21 cellular contexts compared by ENCODE assay signal in the genomic region with DNA sequence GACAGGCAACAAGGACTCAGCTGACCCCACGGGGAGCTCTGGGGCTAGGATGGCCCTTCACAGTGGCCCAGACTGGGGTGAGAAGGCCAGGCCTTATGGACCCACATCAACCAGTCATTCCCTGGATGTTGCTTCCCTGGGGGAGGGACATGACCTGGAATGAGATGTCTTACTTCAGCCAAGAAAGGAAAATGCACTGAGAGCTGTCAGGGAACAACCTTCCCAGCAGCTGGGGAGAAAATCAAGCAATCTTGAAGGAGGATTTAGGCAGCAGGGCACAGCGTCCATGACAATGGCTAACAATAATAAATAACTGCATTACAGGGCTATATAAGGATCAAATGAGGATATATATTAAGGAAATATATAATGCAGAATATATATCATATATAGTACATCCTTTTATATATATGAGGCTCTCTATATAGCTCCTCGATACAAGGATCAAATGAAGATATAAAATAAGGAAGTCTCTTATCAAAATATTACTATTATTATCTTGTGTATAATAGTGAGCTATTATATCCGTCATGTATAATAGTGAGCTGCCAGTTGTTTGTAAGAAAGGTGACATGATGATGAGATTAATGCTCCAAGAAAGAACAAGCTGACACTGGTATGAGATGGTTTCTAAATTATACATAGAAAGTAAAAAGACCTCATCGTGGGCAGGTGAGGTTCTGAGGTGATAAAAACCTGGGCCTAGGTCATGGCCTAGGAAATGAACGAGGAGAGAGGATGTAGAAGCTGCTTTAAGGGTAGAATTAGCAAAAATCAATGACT.
A peak's percentile ranks its signal among the peaks of the same experiment; 100 is the strongest.
DNase-seq lines count a peak whose midpoint lies in the region; ATAC-seq and TF ChIP-seq lines count a peak whose summit lies in the region.
"Had no signal": no experiment of that assay in that cellular context is flagged by ENCODE, and none has a peak within 500 bp of the region (broad histone marks: within the 10 kb centered on the region; RNA-seq: fewer than 3 reads in every experiment).

No MANE protein-coding gene starts in this region.

- no peaks in the 10 kb centered on the region for H3K4me1 ChIP-seq in H9 (ENCODE audit: insufficient read depth, low read length)
- H3K4me1 ChIP-seq: Caco-2, pancreas, sigmoid colon, vagina had no signal

- H3K79me2 ChIP-seq in H9 (ENCODE audit: insufficient read depth, low read length), result no peaks in the 10 kb centered on the region

- H3K4me3 Mint-ChIP-seq in activated T-cell treated with anti-CD3 and anti-CD28 coated beads, Interleukin-2, amount 50 U/mL, for 72 hours, result peak overlapping the region; percentile 63 to 73
- no peak overlapping the region for H3K4me3 Mint-ChIP-seq in H9
- peak overlapping the region; percentile 67 for H3K4me3 Mint-ChIP-seq in natural killer cell treated with Interleukin-12 subunit alpha and Interleukin-12 subunit beta and Interleukin-15 and Interleukin-18, amount 100 ng/mL, for 72 hours
- H3K4me3 Mint-ChIP-seq: WTC11 had no signal

- no peak overlapping the region for H2BK15ac ChIP-seq in H9 (ENCODE audit: low read depth, low read length)

- no peak for TF ChIP-seq CTCF in H9 (conservative IDR thresholded peaks at IDR 0.05)

- peaks cover 0 to 1% of the 10 kb centered on the region in 2 donors for H3K9me3 Mint-ChIP-seq in activated T-cell treated with anti-CD3 and anti-CD28 coated beads, Interleukin-2, amount 50 U/mL, for 72 hours
- no peaks in the 10 kb centered on the region for H3K9me3 Mint-ChIP-seq in H9
- H3K9me3 Mint-ChIP-seq in activated naive CD4-positive, alpha-beta T cell treated with anti-CD3 and anti-CD28 coated beads, Interleukin-2, amount 50 U/mL, for 72 hours, result peaks cover 3 to 16% of the 10 kb centered on the region in 2 donors
- no peaks in the 10 kb centered on the region for H3K9me3 Mint-ChIP-seq in natural killer cell treated with Interleukin-12 subunit alpha and Interleukin-12 subunit beta and Interleukin-15 and Interleukin-18, amount 100 ng/mL, for 72 hours
- H3K9me3 Mint-ChIP-seq: WTC11 had no signal

- no peaks in the 10 kb centered on the region for H3K9me3 ChIP-seq in H9 (ENCODE audit: control insufficient read depth, low read depth, low read length)
- H3K9me3 ChIP-seq: Caco-2, pancreas, sigmoid colon, vagina had no signal

- no peaks in the 10 kb centered on the region for H3K27me3 ChIP-seq in H9 (ENCODE audit: insufficient read depth, low read length)
- H3K27me3 ChIP-seq: pancreas, sigmoid colon, vagina had no signal

- H3K14ac ChIP-seq in H9 (ENCODE audit: insufficient read depth, low read length), result no peak overlapping the region

- no peaks in the 10 kb centered on the region for H3K36me3 Mint-ChIP-seq in activated T-cell treated with anti-CD3 and anti-CD28 coated beads, Interleukin-2, amount 50 U/mL, for 72 hours (ENCODE audit: insufficient read depth in 2 of 2)
- H3K36me3 Mint-ChIP-seq in H9 (ENCODE audit: insufficient read depth in 1 of 3, low read depth in 3 of 3), result no peaks in the 10 kb centered on the region; a peak in 1 of 7 replicates
- H3K36me3 Mint-ChIP-seq in activated naive CD4-positive, alpha-beta T cell treated with anti-CD3 and anti-CD28 coated beads, Interleukin-2, amount 50 U/mL, for 72 hours, result no peaks in the 10 kb centered on the region
- H3K36me3 Mint-ChIP-seq in natural killer cell treated with Interleukin-12 subunit alpha and Interleukin-12 subunit beta and Interleukin-15 and Interleukin-18, amount 100 ng/mL, for 72 hours, result no peaks in the 10 kb centered on the region
- H3K36me3 Mint-ChIP-seq: WTC11 had no signal

- peak; percentile 80 to 83 for ATAC-seq in activated T-cell treated with anti-CD3 and anti-CD28 coated beads, Interleukin-2, amount 50 U/mL, for 72 hours (replicated peaks in 1 of 2)
- peak; percentile 70 to 82 for ATAC-seq in activated naive CD4-positive, alpha-beta T cell treated with anti-CD3 and anti-CD28 coated beads, Interleukin-2, amount 50 U/mL, for 72 hours
- peak in 1 of 2 donors; percentile 27 for ATAC-seq in natural killer cell treated with Interleukin-12 subunit alpha and Interleukin-12 subunit beta and Interleukin-15 and Interleukin-18, amount 100 ng/mL, for 72 hours
- ATAC-seq in GM19395 (IDR thresholded peaks at IDR 0.05; ENCODE audit: unreplicated experiment) (no peak), HG02571 (IDR thresholded peaks at IDR 0.05; ENCODE audit: unreplicated experiment) (no peak)
- ATAC-seq: HCT116, left ventricle myocardium superior, pancreas, WTC11 had no signal

- no peak overlapping the region for H3T11ph ChIP-seq in H9 (ENCODE audit: low read length)

- H2BK120ac ChIP-seq in H9 (ENCODE audit: low read depth, low read length, poor library complexity, severe bottlenecking), result no peak overlapping the region

- H2BK12ac ChIP-seq in H9 (ENCODE audit: insufficient read length, low read depth, low read length), result no peak overlapping the region

- H3K79me1 ChIP-seq in H9 (ENCODE audit: insufficient read depth, low read depth, low read length, poor library complexity, severe bottlenecking), result no peaks in the 10 kb centered on the region

- H4K8ac ChIP-seq in H9 (replicated peaks; ENCODE audit: insufficient read length, low read depth, low read length), result no peak overlapping the region

- H3K23ac ChIP-seq in H9 (ENCODE audit: insufficient read length, low read depth, low read length), result no peak overlapping the region

- H3K9ac ChIP-seq in H9 (ENCODE audit: extremely low read depth, insufficient read length, low read length), result no peak overlapping the region

- H2BK5ac ChIP-seq in H9 (ENCODE audit: insufficient read length, low read length), result no peak overlapping the region

- no peak overlapping the region for H4K91ac ChIP-seq in H9 (ENCODE audit: insufficient read length, low read depth, low read length)

- H3K56ac ChIP-seq in H9 (ENCODE audit: insufficient read length, low read depth, low read length), result no peak overlapping the region

- no peak overlapping the region for H2AK5ac ChIP-seq in H9 (ENCODE audit: insufficient read length, low read length)

- peak overlapping the region; percentile 22 for H2AFZ ChIP-seq in H9 (ENCODE audit: low read length)

- H3K27ac ChIP-seq in H9 (ENCODE audit: insufficient read length, low read depth, low read length), result no peak overlapping the region
- H3K27ac ChIP-seq: pancreas, sigmoid colon, vagina had no signal

- peak overlapping the region; percentile 98 for H3K27ac Mint-ChIP-seq in activated T-cell treated with anti-CD3 and anti-CD28 coated beads, Interleukin-2, amount 50 U/mL, for 72 hours
- no peak overlapping the region for H3K27ac Mint-ChIP-seq in H9
- H3K27ac Mint-ChIP-seq in activated naive CD4-positive, alpha-beta T cell treated with anti-CD3 and anti-CD28 coated beads, Interleukin-2, amount 50 U/mL, for 72 hours, result peak overlapping the region; percentile 83 to 90
- peak overlapping the region; percentile 75 to 80 for H3K27ac Mint-ChIP-seq in natural killer cell treated with Interleukin-12 subunit alpha and Interleukin-12 subunit beta and Interleukin-15 and Interleukin-18, amount 100 ng/mL, for 72 hours
- H3K27ac Mint-ChIP-seq: WTC11 had no signal

- no peaks in the 10 kb centered on the region for H3K23me2 ChIP-seq in H9 (ENCODE audit: insufficient read length, low read depth, low read length, poor library complexity, severe bottlenecking)

- H4K5ac ChIP-seq in H9 (ENCODE audit: insufficient read length, low read depth, low read length), result no peak overlapping the region

- H3K27me3 Mint-ChIP-seq in activated T-cell treated with anti-CD3 and anti-CD28 coated beads, Interleukin-2, amount 50 U/mL, for 72 hours (ENCODE audit: low read depth), result no peaks in the 10 kb centered on the region
- no peaks in the 10 kb centered on the region; the same call in 1 of the 2 replicates for H3K27me3 Mint-ChIP-seq in H9 (ENCODE audit: low read depth)
- H3K27me3 Mint-ChIP-seq in natural killer cell treated with Interleukin-12 subunit alpha and Interleukin-12 subunit beta and Interleukin-15 and Interleukin-18, amount 100 ng/mL, for 72 hours, result no peaks in the 10 kb centered on the region

- no peak overlapping the region for H3K4me2 ChIP-seq in H9 (ENCODE audit: insufficient read depth, insufficient read length, low read length)

- H4K20me1 ChIP-seq in H9 (ENCODE audit: control insufficient read depth, insufficient read depth, insufficient read length), result no peaks in the 10 kb centered on the region

- H3K4me1 Mint-ChIP-seq in activated T-cell treated with anti-CD3 and anti-CD28 coated beads, Interleukin-2, amount 50 U/mL, for 72 hours (ENCODE audit: low read depth), result peaks cover 44% of the 10 kb centered on the region
- H3K4me1 Mint-ChIP-seq in H9, result peaks cover 0 to 5% of the 10 kb centered on the region in 2 experiments; a peak in 1 of 4 replicates
- peaks cover 32 to 37% of the 10 kb centered on the region in 2 donors for H3K4me1 Mint-ChIP-seq in natural killer cell treated with Interleukin-12 subunit alpha and Interleukin-12 subunit beta and Interleukin-15 and Interleukin-18, amount 100 ng/mL, for 72 hours (ENCODE audit: low read depth in 2 of 2)

- peak; percentile 9 to 18 for DNase-seq in activated T-cell treated with anti-CD3 and anti-CD28 coated beads, Interleukin-2, amount 50 U/mL, for 72 hours
- no peak for DNase-seq in activated T-cell treated with anti-CD3 and anti-CD28 coated beads, Interleukin-2, amount 50 U/mL, for 1 hour
- DNase-seq in H9 (no peak), HuH-7 (ENCODE audit: low spot score) (no peak)
- no peak for DNase-seq in activated naive CD4-positive, alpha-beta T cell treated with anti-CD3 and anti-CD28 coated beads, Interleukin-2, amount 50 U/mL, for 72 hours (ENCODE audit: low spot score in 2 of 2)
- DNase-seq in natural killer cell treated with Interleukin-12 subunit alpha and Interleukin-12 subunit beta and Interleukin-15 and Interleukin-18, amount 100 ng/mL, for 72 hours (ENCODE audit: low spot score), result no peak
- DNase-seq: amygdala, Caco-2, caudate nucleus, EL, KBM-7, left ventricle myocardium superior, NCI-H1092, NCI-H2029 treated with DMSO at 0.1 percent for 48 hours, sigmoid colon had no signal

- no peak overlapping the region for H2BK20ac ChIP-seq in H9 (ENCODE audit: low read depth, low read length, poor library complexity, severe bottlenecking)

- no peak overlapping the region for H3K18ac ChIP-seq in H9 (ENCODE audit: insufficient read length, low read depth, low read length)

- no peak overlapping the region for H3K4ac ChIP-seq in H9 (ENCODE audit: low read depth, low read length)

- WGBS in H9 (ENCODE audit: extremely low coverage, insufficient read length, low lambda C conversion rate), result no CpG with 5 or more reads among the region's 6 CpGs

Comparison
In these comparisons a context has a peak if more than half of its experiments do, and no peak if none do; other contexts are left out.
1. DNase-seq: peak in activated T-cell treated with anti-CD3 and anti-CD28 coated beads, Interleukin-2, amount 50 U/mL, for 72 hours (2 of 2); none in activated T-cell treated with anti-CD3 and anti-CD28 coated beads, Interleukin-2, amount 50 U/mL, for 1 hour (single experiment), H9 (single experiment), activated naive CD4-positive, alpha-beta T cell treated with anti-CD3 and anti-CD28 coated beads, Interleukin-2, amount 50 U/mL, for 72 hours (0 of 2), natural killer cell treated with Interleukin-12 subunit alpha and Interleukin-12 subunit beta and Interleukin-15 and Interleukin-18, amount 100 ng/mL, for 72 hours (single experiment) and HuH-7 (single experiment).
2. ATAC-seq: peak in activated T-cell treated with anti-CD3 and anti-CD28 coated beads, Interleukin-2, amount 50 U/mL, for 72 hours (2 of 2) and activated naive CD4-positive, alpha-beta T cell treated with anti-CD3 and anti-CD28 coated beads, Interleukin-2, amount 50 U/mL, for 72 hours (2 of 2); none in GM19395 (single experiment) and HG02571 (single experiment).
3. H3K27ac Mint-ChIP-seq: peak in activated T-cell treated with anti-CD3 and anti-CD28 coated beads, Interleukin-2, amount 50 U/mL, for 72 hours (single experiment), activated naive CD4-positive, alpha-beta T cell treated with anti-CD3 and anti-CD28 coated beads, Interleukin-2, amount 50 U/mL, for 72 hours (2 of 2) and natural killer cell treated with Interleukin-12 subunit alpha and Interleukin-12 subunit beta and Interleukin-15 and Interleukin-18, amount 100 ng/mL, for 72 hours (2 of 2); none in H9 (0 of 3).
4. H3K4me3 Mint-ChIP-seq: peak in activated T-cell treated with anti-CD3 and anti-CD28 coated beads, Interleukin-2, amount 50 U/mL, for 72 hours (2 of 2) and natural killer cell treated with Interleukin-12 subunit alpha and Interleukin-12 subunit beta and Interleukin-15 and Interleukin-18, amount 100 ng/mL, for 72 hours (single experiment); none in H9 (0 of 2).